Comparison of ENCODE assay signal across 12 cellular contexts in genomic region chr4:72896515-72896914, GRCh38.
DNase-seq lines count a peak whose midpoint lies in the region; ATAC-seq and TF ChIP-seq lines count a peak whose summit lies in the region.
"Had no signal": no experiment of that assay in that cellular context is flagged by ENCODE, and none has a peak within 500 bp of the region (broad histone marks: within the 10 kb centered on the region; RNA-seq: fewer than 3 reads in every experiment).

No MANE protein-coding gene starts in this region.

- H3K4me1 Mint-ChIP-seq in type B pancreatic cell (ENCODE audit: unreplicated experiment), result peaks cover 11% of the 10 kb centered on the region

- H3K4me3 Mint-ChIP-seq in type B pancreatic cell, result no peak overlapping the region

- H3K27me3 Mint-ChIP-seq in type B pancreatic cell, result no peaks in the 10 kb centered on the region

- no peak for TF ChIP-seq POLR2A in testis (IDR thresholded peaks at IDR 0.05)

- no peaks in the 10 kb centered on the region for H3K36me3 Mint-ChIP-seq in type B pancreatic cell

- H3K4me1 ChIP-seq in testis, result peaks cover 11% of the 10 kb centered on the region

- no peaks in the 10 kb centered on the region for H3K36me3 ChIP-seq in testis (ENCODE audit: low read depth, missing control alignments)

- H3K9me3 ChIP-seq in testis, result no peaks in the 10 kb centered on the region

- intact Hi-C loops in testis (cut with DNase I; ENCODE audit: low total_unique reads), result no loop called here

- peak overlapping the region; percentile 41 to 82 for H3K27ac ChIP-seq in testis
- H3K27ac ChIP-seq: SK-N-MC had no signal

- peak; percentile 27 for DNase-seq in HT1080 (ENCODE audit: low read depth)
- peak; percentile 85 to 90 for DNase-seq in cardiac fibroblast (ENCODE audit: low read depth in 2 of 2)
- DNase-seq in kidney glomerular epithelial cell (lab: John Stamatoyannopoulos, UW), result peak; percentile 80
- peak; percentile 31 for DNase-seq in testis
- no peak for DNase-seq in RPMI8226
- no peak for DNase-seq in type B pancreatic cell (ENCODE audit: extremely low spot score, unreplicated experiment)
- DNase-seq in activated naive CD4-positive, alpha-beta T cell treated with Interleukin-2 at 50 U/mL for 16 hours, result no peak
- DNase-seq: activated CD4-positive, alpha-beta T cell treated with anti-CD3 and anti-CD28 coated beads, Interleukin-2, amount 50 U/mL, for 48 hours; GDM1; NCI-H2227 treated with DMSO at 0.1 percent for 48 hours had no signal

- H3K27ac Mint-ChIP-seq in type B pancreatic cell, result no peak overlapping the region

- 36 to 46% methylated on average over 3 of the region's 3 CpGs for WGBS in testis, 2 donors

- ATAC-seq in GM21390 (IDR thresholded peaks at IDR 0.05; ENCODE audit: unreplicated experiment), result no peak

- TF ChIP-seq CTCF in cardiac fibroblast (IDR thresholded peaks at IDR 0.05; ENCODE audit: low read depth, low read length), result no peak
- no peak for TF ChIP-seq CTCF in testis (IDR thresholded peaks at IDR 0.05)
- no peak for TF ChIP-seq CTCF in type B pancreatic cell (conservative IDR thresholded peaks at IDR 0.05)

- no peaks in the 10 kb centered on the region for H3K9me3 Mint-ChIP-seq in type B pancreatic cell

- H3K27me3 ChIP-seq in testis, result no peaks in the 10 kb centered on the region

- H3K4me3 ChIP-seq in cardiac fibroblast (replicated peaks in 1 of 2; ENCODE audit: low read depth in 2 of 2, low read length in 2 of 2) (no peak overlapping the region), testis (no peak overlapping the region)
- H3K4me3 ChIP-seq: SK-N-MC had no signal

Comparison
In these comparisons a context has a peak if more than half of its experiments do, and no peak if none do; other contexts are left out.
1. DNase-seq: peak in HT1080 (single experiment), cardiac fibroblast (2 of 2), kidney glomerular epithelial cell (single experiment) and testis (single experiment); none in RPMI8226 (single experiment), type B pancreatic cell (single experiment) and activated naive CD4-positive, alpha-beta T cell treated with Interleukin-2 at 50 U/mL for 16 hours (single experiment).